In genomic region chr7:151005566-151005965, GRCh38 we compare ENCODE assay signal across 22 cellular contexts. TPM values are rescaled to one million over a fixed set of nuclear protein-coding genes. Genes with fewer than 3 reads are reported as not detected.
"Had no signal": no experiment of that assay in that cellular context is flagged by ENCODE, and none has a peak within 500 bp of the region (broad histone marks: within the 10 kb centered on the region; RNA-seq: fewer than 3 reads in every experiment).

No MANE protein-coding gene starts in this region.

- H3K4me3 ChIP-seq: cardiac muscle cell, MG63, SK-N-MC had no signal

- H3K27me3 ChIP-seq: brain microvascular endothelial cell, cardiac muscle cell, MG63 had no signal

- H3K27ac Mint-ChIP-seq: activated naive CD8-positive, alpha-beta T cell treated with anti-CD3 and anti-CD28 coated beads for 36 hours; activated T-helper 2 cell treated with anti-CD3 and anti-CD28 coated beads, Interferon-gamma antibody, Interleukin-2, Interleukin-4, amounts not matched to agents 10 μg/mL and 5 μg/mL and 100 μg/mL, durations not matched to agents 14 hours and 24 hours and 36 hours had no signal

- H3K9me3 Mint-ChIP-seq: activated naive CD4-positive, alpha-beta T cell treated with anti-CD3 and anti-CD28 coated beads, Interleukin-2, amount 10 ng/mL, durations not matched to agents 7 days and 5 days; activated naive CD8-positive, alpha-beta T cell treated with anti-CD3 and anti-CD28 coated beads for 36 hours; activated T-cell treated with anti-CD3 and anti-CD28 coated beads, Interleukin-2, amount 50 U/mL, for 4 hours; activated T-helper 2 cell treated with anti-CD3 and anti-CD28 coated beads, Interferon-gamma antibody, Interleukin-2, Interleukin-4, amounts not matched to agents 10 μg/mL and 5 μg/mL and 100 μg/mL, durations not matched to agents 14 hours and 24 hours and 36 hours had no signal

- DNase-seq: activated CD4-positive, CD25-positive, alpha-beta regulatory T cell; activated gamma-delta T cell treated with Interleukin-2 at 50 U/mL for 16 hours; activated naive CD4-positive, alpha-beta T cell treated with anti-CD3 and anti-CD28 coated beads, Interleukin-2, amount 10 ng/mL, durations not matched to agents 7 days and 5 days; activated naive CD8-positive, alpha-beta T cell treated with anti-CD3 and anti-CD28 coated beads for 36 hours; activated T-cell treated with anti-CD3 and anti-CD28 coated beads, Interleukin-2, amount 50 U/mL, for 4 hours; brain microvascular endothelial cell; cerebellar nuclear complex; MG63; MV-4-11; NCI-H1105; NCI-H1436; NCI-H1694 treated with DMSO at 0.1 percent for 48 hours; NCI-H2029 treated with DMSO at 0.1 percent for 48 hours; NCI-H345; NCI-H510A; NCI-H526 treated with DMSO at 0.1 percent for 48 hours; NCI-H82 had no signal

- H3K36me3 Mint-ChIP-seq: activated naive CD8-positive, alpha-beta T cell treated with anti-CD3 and anti-CD28 coated beads for 36 hours had no signal

- H3K27me3 Mint-ChIP-seq: activated naive CD4-positive, alpha-beta T cell treated with anti-CD3 and anti-CD28 coated beads, Interleukin-2, amount 10 ng/mL, durations not matched to agents 7 days and 5 days; activated naive CD8-positive, alpha-beta T cell treated with anti-CD3 and anti-CD28 coated beads for 36 hours had no signal

- H3K27ac ChIP-seq: brain microvascular endothelial cell, cardiac muscle cell, SK-N-MC had no signal

- H3K4me3 Mint-ChIP-seq: activated naive CD4-positive, alpha-beta T cell treated with anti-CD3 and anti-CD28 coated beads, Interleukin-2, amount 10 ng/mL, durations not matched to agents 7 days and 5 days; activated naive CD8-positive, alpha-beta T cell treated with anti-CD3 and anti-CD28 coated beads for 36 hours; activated T-cell treated with anti-CD3 and anti-CD28 coated beads, Interleukin-2, amount 50 U/mL, for 4 hours had no signal

- H3K9me3 ChIP-seq: MG63 had no signal

- ATAC-seq: activated T-cell treated with anti-CD3 and anti-CD28 coated beads, Interleukin-2, amount 50 U/mL, for 4 hours had no signal

- H3K36me3 ChIP-seq: brain microvascular endothelial cell, cardiac muscle cell, MG63 had no signal

- FAIRE-seq: colon had no signal

RNA-seq across cellular contexts. Expression of gene KCNH2, which starts 27.4 kb away (rescaled TPM):
- total RNA-seq: RPMI7951 had no signal
